11 cellular contexts compared by ENCODE assay signal in genomic region chr1:21341022-21341421, GRCh38. TPM values are rescaled to one million over a fixed set of nuclear protein-coding genes. Genes with fewer than 3 reads are reported as not detected.
A peak's percentile ranks its signal among the peaks of the same experiment; 100 is the strongest.
DNase-seq lines count a peak whose midpoint lies in the region; ATAC-seq and TF ChIP-seq lines count a peak whose summit lies in the region.
"Had no signal": no experiment of that assay in that cellular context is flagged by ENCODE, and none has a peak within 500 bp of the region (broad histone marks: within the 10 kb centered on the region; RNA-seq: fewer than 3 reads in every experiment).

No MANE protein-coding gene starts in this region.

- no peaks in the 10 kb centered on the region for H3K27me3 Mint-ChIP-seq in IgD-negative memory B cell

- ATAC-seq in body of pancreas: no peak

- H3K4me1 Mint-ChIP-seq in IgD-negative memory B cell: peaks cover 44 to 55% (median 45%) of the 10 kb centered on the region in 3 donors

- H3K9me3 ChIP-seq in body of pancreas: no peaks in the 10 kb centered on the region
- H3K9me3 ChIP-seq in ovary: no peaks in the 10 kb centered on the region
- H3K9me3 ChIP-seq in BE2C: no peaks in the 10 kb centered on the region

- H3K4me3 Mint-ChIP-seq in IgD-negative memory B cell: peak overlapping the region in 1 of 4 donors; percentile 61
- H3K4me3 Mint-ChIP-seq: neural progenitor cell had no signal

- WGBS in body of pancreas, 2 donors: 31 to 39% methylated on average over 8 of the region's 8 CpGs
- 45 to 53% (median 52%) methylated on average over 8 of the region's 8 CpGs for WGBS in ovary, 3 donors

- H3K36me3 ChIP-seq in body of pancreas (replicated peaks in 1 of 2; ENCODE audit: insufficient read depth in 1 of 2, low read depth in 2 of 2) (no peaks in the 10 kb centered on the region), ovary (no peaks in the 10 kb centered on the region), BE2C (peaks cover 2% of the 10 kb centered on the region; the same call in 1 of the 2 replicates)
- H3K36me3 ChIP-seq: neural progenitor cell had no signal

- no peak for TF ChIP-seq CTCF in body of pancreas (IDR thresholded peaks at IDR 0.05)
- no peak for TF ChIP-seq CTCF in ovary (IDR thresholded peaks at IDR 0.05)
- TF ChIP-seq CTCF in BE2C (IDR thresholded peaks at IDR 0.05; ENCODE audit: low read depth, low read length): no peak

- DNase-seq in DMS153 (lab: John Stamatoyannopoulos, UW) (peak; percentile 48), body of pancreas (no peak), ovary (peak in 2 of 5 donors; percentile 33 to 35), BE2C (no peak), iPS-NIHi7 (ENCODE audit: extremely low spot score) (no peak), OCI-M2 (lab: John Stamatoyannopoulos, UW; ENCODE audit: unreplicated experiment) (no peak), DMS114 treated with DMSO at 0.1 percent for 48 hours (lab: John Stamatoyannopoulos, UW; ENCODE audit: unreplicated experiment) (no peak)
- DNase-seq: glutamatergic neuron, NCI-H1105 had no signal

- no peaks in the 10 kb centered on the region for H3K36me3 Mint-ChIP-seq in IgD-negative memory B cell
- H3K36me3 Mint-ChIP-seq: neural progenitor cell had no signal

- H3K27me3 ChIP-seq in body of pancreas: no peaks in the 10 kb centered on the region
- H3K27me3 ChIP-seq in ovary: no peaks in the 10 kb centered on the region
- H3K27me3 ChIP-seq in BE2C: no peaks in the 10 kb centered on the region

- no peak overlapping the region for H3K4me3 ChIP-seq in body of pancreas
- H3K4me3 ChIP-seq in ovary: no peak overlapping the region
- no peak overlapping the region for H3K4me3 ChIP-seq in BE2C (ENCODE audit: low read depth, low read length)
- H3K4me3 ChIP-seq: neural progenitor cell had no signal

- intact Hi-C loops in body of pancreas (cut with DNase I) (no loop called here), ovary (cut with DNase I) (loop anchor here in 1 of 4 donors (5.0 kb wide), 1 partner anchor 74 kb away; no protein-coding TSS in a partner anchor)

- H3K27ac ChIP-seq in body of pancreas: peak overlapping the region; percentile 83 to 93 (median 92)
- peak overlapping the region; percentile 81 to 92 for H3K27ac ChIP-seq in ovary
- H3K27ac ChIP-seq: neural progenitor cell had no signal

- peak overlapping the region in 2 of 3 donors; percentile 16 to 94 for H3K27ac Mint-ChIP-seq in IgD-negative memory B cell

- no peak for TF ChIP-seq POLR2A in body of pancreas (IDR thresholded peaks at IDR 0.05)
- no peak for TF ChIP-seq POLR2A in ovary (IDR thresholded peaks at IDR 0.05)

- no peak for TF ChIP-seq EP300 in ovary (IDR thresholded peaks at IDR 0.05)

- H3K4me1 ChIP-seq in body of pancreas: peaks cover 83% of the 10 kb centered on the region
- H3K4me1 ChIP-seq in ovary (ENCODE audit: insufficient read depth): peaks cover 44% of the 10 kb centered on the region
- H3K4me1 ChIP-seq in BE2C: peaks cover 23% of the 10 kb centered on the region
- H3K4me1 ChIP-seq: neural progenitor cell had no signal

- no peaks in the 10 kb centered on the region for H3K9me3 Mint-ChIP-seq in IgD-negative memory B cell
- H3K9me3 Mint-ChIP-seq: neural progenitor cell had no signal

RNA-seq across cellular contexts. Expression of gene ECE1, which starts 50.8 kb away (rescaled TPM):
- polyA plus RNA-seq in IgD-negative memory B cell: 58.6 TPM
- 10 to 100 TPM; 79.1 to 83.3 TPM for total RNA-seq in body of pancreas
- total RNA-seq in ovary: 100 to 1,000 TPM in 4 of 7 donors, 10 to 100 TPM in 3; 37.3 to 183 (median 119) TPM
- 100 to 1,000 TPM in 1 of 2 donors, 10 to 100 TPM in 1; 84.0 to 313 TPM for polyA plus RNA-seq in ovary
- polyA plus RNA-seq in BE2C (2012; ENCODE audit: insufficient read depth, insufficient read length, low read depth): 52.5 TPM
